Comparison of ENCODE assay signal across 16 cellular contexts in genomic region chr7:102602317-102602716, GRCh38. TPM values are rescaled to one million over a fixed set of nuclear protein-coding genes. Genes with fewer than 3 reads are reported as not detected.
"Had no signal": no experiment of that assay in that cellular context is flagged by ENCODE, and none has a peak within 500 bp of the region (broad histone marks: within the 10 kb centered on the region; RNA-seq: fewer than 3 reads in every experiment).

No MANE protein-coding gene starts in this region.

RNA-seq across cellular contexts. Expression of gene SPDYE2B, which starts 47.8 kb away (rescaled TPM):
- total RNA-seq: activated B cell treated with CpG ODN at 0.5 μM for 24 hours; activated CD4-positive, alpha-beta memory T cell treated with anti-CD3 and anti-CD28 coated beads for 36 hours; activated CD4-positive, alpha-beta T cell treated with anti-CD3 and anti-CD28 coated beads, Interleukin-2, amount 10 ng/mL, durations not matched to agents 24 days and 14 days; activated CD8-positive, alpha-beta memory T cell treated with anti-CD3 and anti-CD28 coated beads for 36 hours; activated CD8-positive, alpha-beta T cell treated with anti-CD3 and anti-CD28 coated beads for 36 hours; activated naive CD4-positive, alpha-beta T cell treated with anti-CD3 and anti-CD28 coated beads, Interleukin-2, amount 50 U/mL, for 72 hours; activated naive CD8-positive, alpha-beta T cell treated with anti-CD3 and anti-CD28 coated beads for 36 hours; activated T-cell treated with anti-CD3 and anti-CD28 coated beads, Interleukin-2, amount 50 U/mL, for 4 hours; activated T-cell treated with anti-CD3 and anti-CD28 coated beads, Interleukin-2, amount 50 U/mL, for 72 hours; activated T-helper 1 cell treated with anti-CD3 and anti-CD28 coated beads, Interleukin-12 subunit alpha, Interleukin-12 subunit beta, Interleukin-2, Interleukin-4 antibody, amounts not matched to agents 30 ng/mL and 10 ng/mL and 1 ng/mL, durations not matched to agents 14 hours and 24 hours and 36 hours; activated T-helper 17 cell treated with anti-CD3 and anti-CD28 coated beads, Interleukin-2, amount 50 U/mL, for 72 hours; adrenal gland; ascending aorta; bronchial epithelial cell; cardiac muscle cell had no signal
- polyA plus RNA-seq: adrenal gland had no signal

RNA-seq across cellular contexts. Expression of gene SPDYE2, which starts 51.3 kb away (rescaled TPM):
- total RNA-seq: activated CD4-positive, alpha-beta memory T cell treated with anti-CD3 and anti-CD28 coated beads for 36 hours; activated CD8-positive, alpha-beta T cell treated with anti-CD3 and anti-CD28 coated beads for 36 hours; activated naive CD4-positive, alpha-beta T cell treated with anti-CD3 and anti-CD28 coated beads for 36 hours; activated naive CD4-positive, alpha-beta T cell treated with anti-CD3 and anti-CD28 coated beads, Interleukin-2, amount 50 U/mL, for 72 hours; activated naive CD8-positive, alpha-beta T cell treated with anti-CD3 and anti-CD28 coated beads for 36 hours; activated T-cell treated with anti-CD3 and anti-CD28 coated beads, Interleukin-2, amount 50 U/mL, for 4 hours; activated T-cell treated with anti-CD3 and anti-CD28 coated beads, Interleukin-2, amount 50 U/mL, for 72 hours; activated T-helper 1 cell treated with anti-CD3 and anti-CD28 coated beads, Interleukin-12 subunit alpha, Interleukin-12 subunit beta, Interleukin-2, Interleukin-4 antibody, amounts not matched to agents 30 ng/mL and 10 ng/mL and 1 ng/mL, durations not matched to agents 14 hours and 24 hours and 36 hours; activated T-helper 17 cell treated with anti-CD3 and anti-CD28 coated beads, Interleukin-2, amount 50 U/mL, for 72 hours; ascending aorta; bronchial epithelial cell; cardiac muscle cell had no signal
